In genomic region chr13:60351816-60352215, GRCh38 we compare ENCODE assay signal across 27 cellular contexts.
"Had no signal": no experiment of that assay in that cellular context is flagged by ENCODE, and none has a peak within 500 bp of the region (broad histone marks: within the 10 kb centered on the region; RNA-seq: fewer than 3 reads in every experiment).

No MANE protein-coding gene starts in this region.

- H3K4me1 ChIP-seq: ascending aorta, colonic mucosa, heart right ventricle, sigmoid colon, suprapubic skin, uterus had no signal

- H3K27ac ChIP-seq: ascending aorta, brain microvascular endothelial cell, colonic mucosa, esophagus squamous epithelium, heart right ventricle, sigmoid colon, stomach, suprapubic skin, uterus had no signal

- H3K9me3 Mint-ChIP-seq: T-helper 1 cell treated with Interleukin-12 subunit alpha and Interleukin-12 subunit beta and Interleukin-4 antibody, amounts not matched to agents 30 μg/mL and 1 μg/mL, for 36 hours had no signal

- H3K4me2 ChIP-seq: smooth muscle cell had no signal

- H3K4me1 Mint-ChIP-seq: activated naive CD4-positive, alpha-beta T cell treated with anti-CD3 and anti-CD28 coated beads, Interleukin-2, amount 50 U/mL, for 24 hours; memory B cell; stimulated activated memory B cell treated with anti-CD40 and anti-IgM and Interleukin-4, amounts not matched to agents 10 μg/mL and 1 μg/mL and 100 μg/mL, for 72 hours; WTC11 had no signal

- H3K4me3 ChIP-seq: ascending aorta, colonic mucosa, esophagus squamous epithelium, heart right ventricle, mucosa of descending colon, sigmoid colon, smooth muscle cell, stomach, suprapubic skin, uterus had no signal

- H3K27me3 ChIP-seq: ascending aorta, brain microvascular endothelial cell, colonic mucosa, sigmoid colon, stomach, suprapubic skin, uterus had no signal

- FAIRE-seq: keratinocyte had no signal

- H3K4me3 Mint-ChIP-seq: activated naive CD4-positive, alpha-beta T cell treated with anti-CD3 and anti-CD28 coated beads, Interleukin-2, amount 50 U/mL, for 24 hours; endodermal cell; memory B cell; stimulated activated memory B cell treated with anti-CD40 and anti-IgM and Interleukin-4, amounts not matched to agents 10 μg/mL and 1 μg/mL and 100 μg/mL, for 72 hours; T-helper 1 cell treated with Interleukin-12 subunit alpha and Interleukin-12 subunit beta and Interleukin-4 antibody, amounts not matched to agents 30 μg/mL and 1 μg/mL, for 36 hours; WTC11 had no signal

- H3K36me3 ChIP-seq: ascending aorta, brain microvascular endothelial cell, colonic mucosa, esophagus squamous epithelium, heart right ventricle, sigmoid colon, stomach, suprapubic skin, uterus had no signal

- H3K9me3 ChIP-seq: ascending aorta, colonic mucosa, esophagus squamous epithelium, mucosa of descending colon, sigmoid colon, stomach, suprapubic skin, uterus had no signal

- H3K27ac Mint-ChIP-seq: activated naive CD4-positive, alpha-beta T cell treated with anti-CD3 and anti-CD28 coated beads, Interleukin-2, amount 50 U/mL, for 24 hours; endodermal cell; memory B cell; stimulated activated memory B cell treated with anti-CD40 and anti-IgM and Interleukin-4, amounts not matched to agents 10 μg/mL and 1 μg/mL and 100 μg/mL, for 72 hours; T-helper 1 cell treated with Interleukin-12 subunit alpha and Interleukin-12 subunit beta and Interleukin-4 antibody, amounts not matched to agents 30 μg/mL and 1 μg/mL, for 36 hours; WTC11 had no signal

- DNase-seq: activated CD4-positive, alpha-beta T cell treated with anti-CD3 and anti-CD28 coated beads, Interleukin-2, amount 50 U/mL, for 48 hours; activated effector memory CD4-positive, alpha-beta T cell treated with anti-CD3 and anti-CD28 coated beads, Interleukin-2, amount 50 U/mL, for 16 hours; activated T-cell treated with anti-CD3 and anti-CD28 coated beads, Interleukin-2, amount 50 U/mL, for 48 hours; central memory CD4-positive, alpha-beta T cell; colonic mucosa; endodermal cell; esophagus squamous epithelium; heart right ventricle; left colon; mucosa of descending colon; occipital lobe; sigmoid colon; stimulated activated CD4-positive, alpha-beta T cell treated with anti-CD3 and anti-CD28 coated beads, Interleukin-15, amount 100 ng/mL, for 24 hours; stomach; T1000; trophoblast cell; uterus had no signal

- H3K36me3 Mint-ChIP-seq: stimulated activated memory B cell treated with anti-CD40 and anti-IgM and Interleukin-4, amounts not matched to agents 10 μg/mL and 1 μg/mL and 100 μg/mL, for 72 hours had no signal
